ENCODE assay signal across 1 cellular context in the genomic region with DNA sequence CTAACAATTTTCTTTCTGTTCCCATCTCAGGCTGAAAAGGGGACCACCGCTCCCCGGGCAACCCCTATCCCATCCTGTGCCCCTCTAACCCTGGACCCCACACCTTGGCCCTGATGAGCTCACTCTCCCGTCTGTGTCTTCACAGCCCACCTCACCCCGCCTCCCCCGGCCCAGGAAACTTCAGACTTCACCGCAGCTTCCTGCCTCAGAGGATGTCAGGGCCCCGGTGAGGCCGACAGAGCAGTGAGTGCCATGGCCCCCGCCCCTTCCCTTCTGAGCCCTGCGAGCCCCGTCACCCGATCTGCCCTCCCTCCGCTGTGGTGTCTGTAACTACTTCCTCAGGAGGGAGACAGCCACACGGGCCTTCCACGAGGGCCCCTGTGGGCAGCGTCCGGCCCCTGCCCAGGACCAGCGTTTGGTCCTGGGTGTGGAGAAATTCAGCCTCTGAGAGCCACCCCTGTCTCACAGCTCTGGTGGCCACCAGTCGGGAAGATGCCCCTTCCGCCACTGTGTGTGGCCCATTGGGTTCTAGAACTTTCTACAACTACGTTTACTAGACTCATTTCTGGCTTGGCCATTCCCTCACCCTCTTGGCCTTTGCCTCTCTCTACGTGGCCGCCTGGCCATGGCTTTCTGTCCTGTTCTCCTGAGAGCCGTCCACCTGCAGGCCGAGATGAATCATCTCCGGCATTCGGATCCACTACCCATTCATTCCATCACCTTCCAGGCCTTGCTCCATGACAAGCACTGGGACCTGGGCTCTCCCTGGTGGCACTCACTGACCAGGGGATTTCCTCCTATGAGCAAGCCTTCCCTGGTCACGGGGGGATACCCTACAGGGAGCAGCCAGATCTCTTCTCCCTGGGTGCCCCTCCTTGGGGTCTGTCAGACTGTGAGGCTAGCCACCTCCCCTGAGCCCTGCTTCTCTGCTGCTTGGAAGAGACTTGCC.
TF ChIP-seq lines count a peak whose summit lies in the region.

No MANE protein-coding gene starts in this region.

TF ChIP-seq in WTC11, 78 proteins besides CTCF, POLR2A, EP300 and RAD21 (continued from another document):
- TF ChIP-seq, protein P1, sequence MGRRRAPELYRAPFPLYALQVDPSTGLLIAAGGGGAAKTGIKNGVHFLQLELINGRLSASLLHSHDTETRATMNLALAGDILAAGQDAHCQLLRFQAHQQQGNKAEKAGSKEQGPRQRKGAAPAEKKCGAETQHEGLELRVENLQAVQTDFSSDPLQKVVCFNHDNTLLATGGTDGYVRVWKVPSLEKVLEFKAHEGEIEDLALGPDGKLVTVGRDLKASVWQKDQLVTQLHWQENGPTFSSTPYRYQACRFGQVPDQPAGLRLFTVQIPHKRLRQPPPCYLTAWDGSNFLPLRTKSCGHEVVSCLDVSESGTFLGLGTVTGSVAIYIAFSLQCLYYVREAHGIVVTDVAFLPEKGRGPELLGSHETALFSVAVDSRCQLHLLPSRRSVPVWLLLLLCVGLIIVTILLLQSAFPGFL (CRISPR knock-in tag; IDR thresholded peaks at IDR 0.05; ENCODE audit: borderline replicate concordance): no peak
- TF ChIP-seq, protein P2, sequence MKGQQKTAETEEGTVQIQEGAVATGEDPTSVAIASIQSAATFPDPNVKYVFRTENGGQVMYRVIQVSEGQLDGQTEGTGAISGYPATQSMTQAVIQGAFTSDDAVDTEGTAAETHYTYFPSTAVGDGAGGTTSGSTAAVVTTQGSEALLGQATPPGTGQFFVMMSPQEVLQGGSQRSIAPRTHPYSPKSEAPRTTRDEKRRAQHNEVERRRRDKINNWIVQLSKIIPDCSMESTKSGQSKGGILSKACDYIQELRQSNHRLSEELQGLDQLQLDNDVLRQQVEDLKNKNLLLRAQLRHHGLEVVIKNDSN (CRISPR knock-in tag; IDR thresholded peaks at IDR 0.05): no peak
